In genomic region chr1:212605441-212605976, GRCh38 we compare ENCODE assay signal across 11 cellular contexts. TPM values are rescaled to one million over a fixed set of nuclear protein-coding genes. Genes with fewer than 3 reads are reported as not detected.
DNase-seq lines count a peak whose midpoint lies in the region; ATAC-seq and TF ChIP-seq lines count a peak whose summit lies in the region.
"Had no signal": no experiment of that assay in that cellular context is flagged by ENCODE, and none has a peak within 500 bp of the region (broad histone marks: within the 10 kb centered on the region; RNA-seq: fewer than 3 reads in every experiment).

No MANE protein-coding gene starts in this region.

- no peak overlapping the region; the same call in 1 of the 2 replicates for H3K9ac ChIP-seq in iPS-20b (ENCODE audit: low read depth, low read length)

- no peaks in the 10 kb centered on the region for H3K36me3 ChIP-seq in iPS-20b (ENCODE audit: insufficient read depth, low read depth, low read length)
- H3K36me3 ChIP-seq in suprapubic skin: no peaks in the 10 kb centered on the region

- no peak for TF ChIP-seq CTCF in HFFc6 (IDR thresholded peaks at IDR 0.05)
- TF ChIP-seq CTCF in suprapubic skin (IDR thresholded peaks at IDR 0.05): no peak

- H3K27ac ChIP-seq in iPS-20b (ENCODE audit: low read length) (no peak overlapping the region), suprapubic skin (peak overlapping the region; percentile 98)

- H3K9me3 ChIP-seq in iPS-20b (ENCODE audit: insufficient read depth, low read depth, low read length) (no peaks in the 10 kb centered on the region), suprapubic skin (no peaks in the 10 kb centered on the region)

- no peak for ATAC-seq in activated T-helper 17 cell treated with anti-CD3 and anti-CD28 coated beads, Interleukin-2, amount 50 U/mL, for 72 hours (replicated peaks)
- ATAC-seq in GM18519 (IDR thresholded peaks at IDR 0.05; ENCODE audit: low FRiP score, unreplicated experiment): no peak
- ATAC-seq: activated T-cell treated with anti-CD3 and anti-CD28 coated beads, Interleukin-2, amount 50 U/mL, for 4 hours had no signal

- peaks cover 57% of the 10 kb centered on the region for H3K27me3 Mint-ChIP-seq in HFFc6 (ENCODE audit: insufficient read depth)
- peaks cover 39% of the 10 kb centered on the region for H3K27me3 Mint-ChIP-seq in activated T-helper 17 cell treated with anti-CD3 and anti-CD28 coated beads, Interleukin-2, amount 50 U/mL, for 72 hours

- H3K9me3 Mint-ChIP-seq in HFFc6: no peaks in the 10 kb centered on the region
- no peaks in the 10 kb centered on the region for H3K9me3 Mint-ChIP-seq in activated T-helper 17 cell treated with anti-CD3 and anti-CD28 coated beads, Interleukin-2, amount 50 U/mL, for 72 hours
- H3K9me3 Mint-ChIP-seq: activated T-cell treated with anti-CD3 and anti-CD28 coated beads, Interleukin-2, amount 50 U/mL, for 4 hours had no signal

- no peak for TF ChIP-seq EP300 in suprapubic skin (IDR thresholded peaks at IDR 0.05)

- peaks cover 27% of the 10 kb centered on the region for H3K4me1 Mint-ChIP-seq in HFFc6 (ENCODE audit: low read depth)
- peaks cover 27% of the 10 kb centered on the region for H3K4me1 Mint-ChIP-seq in activated T-helper 17 cell treated with anti-CD3 and anti-CD28 coated beads, Interleukin-2, amount 50 U/mL, for 72 hours

- no peaks in the 10 kb centered on the region for H3K36me3 Mint-ChIP-seq in HFFc6 (ENCODE audit: low read depth)
- H3K36me3 Mint-ChIP-seq in activated T-helper 17 cell treated with anti-CD3 and anti-CD28 coated beads, Interleukin-2, amount 50 U/mL, for 72 hours (ENCODE audit: low read depth): peaks cover 28% of the 10 kb centered on the region

- H3K27ac Mint-ChIP-seq in HFFc6: no peak overlapping the region
- no peak overlapping the region for H3K27ac Mint-ChIP-seq in activated T-helper 17 cell treated with anti-CD3 and anti-CD28 coated beads, Interleukin-2, amount 50 U/mL, for 72 hours

- DNase-seq in HFFc6 (peak; percentile 21), amniotic epithelial cell (ENCODE audit: low read depth) (peak; percentile 34), suprapubic skin (ENCODE audit: low spot score in 2 of 2) (no peak), iPS-NIHi7 (ENCODE audit: extremely low spot score) (no peak)
- DNase-seq: activated T-cell treated with anti-CD3 and anti-CD28 coated beads, Interleukin-2, amount 50 U/mL, for 4 hours; RPMI8226; stimulated activated CD4-positive, alpha-beta T cell treated with anti-CD3 and anti-CD28 coated beads, Interleukin-1b, Interleukin-23, amount 100 ng/mL, for 48 hours; stimulated activated naive CD4-positive, alpha-beta T cell treated with Interleukin-2 at 50 U/mL for 16 hours had no signal

- H3K27me3 ChIP-seq in iPS-20b (ENCODE audit: insufficient read depth, low read length) (peaks cover 70% of the 10 kb centered on the region), suprapubic skin (no peaks in the 10 kb centered on the region)

- 3% methylated on average over 5 of the region's 5 CpGs for WGBS in suprapubic skin

- H3K4me1 ChIP-seq in iPS-20b (ENCODE audit: insufficient read depth, low read length) (peaks cover 20% of the 10 kb centered on the region), suprapubic skin (peaks cover 43% of the 10 kb centered on the region)

- TF ChIP-seq POLR2A in suprapubic skin (IDR thresholded peaks at IDR 0.05): no peak

- no peak overlapping the region for H3K4me3 Mint-ChIP-seq in HFFc6
- no peak overlapping the region for H3K4me3 Mint-ChIP-seq in activated T-helper 17 cell treated with anti-CD3 and anti-CD28 coated beads, Interleukin-2, amount 50 U/mL, for 72 hours

- peak overlapping the region; percentile 90 for H3K4me3 ChIP-seq in iPS-20b (ENCODE audit: low read length)
- H3K4me3 ChIP-seq in suprapubic skin: peak overlapping the region; percentile 91

RNA-seq across cellular contexts. Expression of gene ATF3, which starts 3.1 kb away (rescaled TPM):
- total RNA-seq in HFFc6 (2021; fragmentation: NEBNext Ultra II Directional; extraction: Animal tissue kit (Norgen Biotek cat#: 25700)): 1 to 10 TPM; 1.9 to 5.5 (median 4.8) TPM
- total RNA-seq in suprapubic skin: 100 to 1,000 TPM in 2 of 4 donors, 10 to 100 TPM in 2; 43.9 to 151 (median 84.1) TPM
- total RNA-seq in activated T-helper 17 cell treated with anti-CD3 and anti-CD28 coated beads, Interleukin-2, amount 50 U/mL, for 72 hours: 10 to 100 TPM; 26.7 to 35.6 TPM

Comparison
In these comparisons a context has a peak if more than half of its experiments do, and no peak if none do; other contexts are left out.
1. DNase-seq: peak in HFFc6 (single experiment) and amniotic epithelial cell (single experiment); none in suprapubic skin (0 of 2) and iPS-NIHi7 (single experiment).
2. RNA of gene ATF3, which starts 3.1 kb away (total RNA-seq): 43.9 to 151 TPM in suprapubic skin and 26.7 to 35.6 TPM in activated T-helper 17 cell treated with anti-CD3 and anti-CD28 coated beads, Interleukin-2, amount 50 U/mL, for 72 hours; 1.9 to 5.5 TPM in HFFc6; every median in the first group is over 4 times any median in the second.